In genomic region chr5:118590806-118591205, GRCh38 we compare ENCODE assay signal across 27 cellular contexts.
DNase-seq lines count a peak whose midpoint lies in the region; ATAC-seq, FAIRE-seq and TF ChIP-seq lines count a peak whose summit lies in the region.
"Had no signal": no experiment of that assay in that cellular context is flagged by ENCODE, and none has a peak within 500 bp of the region (broad histone marks: within the 10 kb centered on the region; RNA-seq: fewer than 3 reads in every experiment).

No MANE protein-coding gene starts in this region.

- no peaks in the 10 kb centered on the region for H3K9me3 Mint-ChIP-seq in activated CD8-positive, alpha-beta T cell treated with anti-CD3 and anti-CD28 coated beads, Interleukin-2, amount 10 ng/mL, durations not matched to agents 7 days and 5 days (ENCODE audit: insufficient read depth)

- H3K9me2 ChIP-seq in HCT116 (ENCODE audit: insufficient read depth) (no peaks in the 10 kb centered on the region), Karpas-422 (replicated peaks; ENCODE audit: insufficient read depth, low read length) (no peaks in the 10 kb centered on the region)

- H3K9me3 ChIP-seq in HCT116 (ENCODE audit: control insufficient read depth in 1 of 2, insufficient read depth in 1 of 2, low read depth in 1 of 2, low read length in 2 of 2) (no peaks in the 10 kb centered on the region), Karpas-422 (ENCODE audit: low read length) (no peaks in the 10 kb centered on the region)
- H3K9me3 ChIP-seq: BE2C, BLaER1 had no signal

- no peak overlapping the region for H3K27ac Mint-ChIP-seq in activated CD8-positive, alpha-beta T cell treated with anti-CD3 and anti-CD28 coated beads, Interleukin-2, amount 10 ng/mL, durations not matched to agents 7 days and 5 days
- H3K27ac Mint-ChIP-seq: CD14-positive monocyte; CD4-positive, alpha-beta memory T cell; CD4-positive, CD25-positive, alpha-beta regulatory T cell; CD8-positive, alpha-beta memory T cell had no signal

- FAIRE-seq in H54 (lab: Jason Lieb, UNC): no peak
- FAIRE-seq: A204.1, GM12878, GM12892, GM18507 had no signal

- DNase-seq in HCT116 (ENCODE audit: low read depth, low spot score) (no peak), Karpas-422 (peak; percentile 2), islet precursor cell (peak; percentile 75), H54 (ENCODE audit: insufficient read length, low spot score) (no peak)
- no peak for DNase-seq in activated CD4-positive, alpha-beta T cell treated with anti-CD3 and anti-CD28 coated beads, Interleukin-2, amount 50 U/mL, for 1 hour
- no peak for DNase-seq in activated CD8-positive, alpha-beta T cell treated with anti-CD3 and anti-CD28 coated beads, Interleukin-2, amount 10 ng/mL, durations not matched to agents 7 days and 5 days
- DNase-seq: 8988T; ACHN; BE2C; C1 segment of cervical spinal cord; CD4-positive, alpha-beta memory T cell; CD4-positive, CD25-positive, alpha-beta regulatory T cell; CD8-positive, alpha-beta memory T cell; COR-L47; DMS 273 treated with DMSO at 0.1 percent for 48 hours; DMS153; DMS53; DMS79; DND-41; EL; GDM1 had no signal

- CTCF ChIA-PET in HCT116 (lab: Charles Lee): no interaction called here
- CTCF ChIA-PET in activated CD8-positive, alpha-beta T cell treated with anti-CD3 and anti-CD28 coated beads, Interleukin-2, amount 10 ng/mL, durations not matched to agents 7 days and 5 days (lab: Charles Lee): no interaction called here

- no peak overlapping the region for H3K4me3 Mint-ChIP-seq in activated CD8-positive, alpha-beta T cell treated with anti-CD3 and anti-CD28 coated beads, Interleukin-2, amount 10 ng/mL, durations not matched to agents 7 days and 5 days
- H3K4me3 Mint-ChIP-seq: CD14-positive monocyte; CD4-positive, alpha-beta memory T cell; CD4-positive, CD25-positive, alpha-beta regulatory T cell; CD8-positive, alpha-beta memory T cell had no signal

- H3K4me3 ChIP-seq in HCT116 (replicated peaks in 1 of 2; ENCODE audit: low read depth in 1 of 2, low read length in 2 of 2): no peak overlapping the region
- H3K4me3 ChIP-seq in Karpas-422 (ENCODE audit: low read length): no peak overlapping the region
- H3K4me3 ChIP-seq: BLaER1, GM12878 had no signal

- POLR2A ChIA-PET in HCT116 (lab: Charles Lee): no interaction called here
- POLR2A ChIA-PET in activated CD8-positive, alpha-beta T cell treated with anti-CD3 and anti-CD28 coated beads, Interleukin-2, amount 10 ng/mL, durations not matched to agents 7 days and 5 days (lab: Charles Lee): no interaction called here

- H3K27ac ChIP-seq in HCT116 (ENCODE audit: low read depth, low read length) (no peak overlapping the region), Karpas-422 (ENCODE audit: low read length) (no peak overlapping the region)
- H3K27ac ChIP-seq: BLaER1 had no signal

- no peaks in the 10 kb centered on the region for H4K20me1 ChIP-seq in HCT116 (ENCODE audit: insufficient read depth)
- no peaks in the 10 kb centered on the region for H4K20me1 ChIP-seq in Karpas-422 (ENCODE audit: insufficient read depth, low read depth, low read length)
- H4K20me1 ChIP-seq: BLaER1 had no signal

- no TSS peak for BruUV-seq in HCT116 (replicated peaks; lab: Mats Ljungman, UMichigan)

- H3K27me3 ChIP-seq in HCT116 (ENCODE audit: insufficient read depth, low read length) (no peaks in the 10 kb centered on the region), Karpas-422 (ENCODE audit: low read length) (no peaks in the 10 kb centered on the region)
- H3K27me3 ChIP-seq: BE2C, BLaER1 had no signal

- H3K27me3 Mint-ChIP-seq in activated CD8-positive, alpha-beta T cell treated with anti-CD3 and anti-CD28 coated beads, Interleukin-2, amount 10 ng/mL, durations not matched to agents 7 days and 5 days (ENCODE audit: low read depth): no peaks in the 10 kb centered on the region
- H3K27me3 Mint-ChIP-seq: CD4-positive, alpha-beta memory T cell; CD4-positive, CD25-positive, alpha-beta regulatory T cell; CD8-positive, alpha-beta memory T cell had no signal

- RAD21 ChIA-PET in HCT116 (lab: Charles Lee; ENCODE audit: low non-redundant PET in 1 of 2, low total read pairs in 2 of 2, uncharacterized antibody in 2 of 2, unreplicated experiment in 2 of 2): no interaction called here

- H3K4me2 ChIP-seq in HCT116 (ENCODE audit: low read length) (no peak overlapping the region), Karpas-422 (ENCODE audit: low read depth, low read length, poor library complexity, severe bottlenecking) (no peak overlapping the region)
- H3K4me2 ChIP-seq: BLaER1 had no signal

- H2AFZ ChIP-seq in HCT116 (ENCODE audit: low read depth, low read length, poor library complexity, severe bottlenecking): no peak overlapping the region
- no peak overlapping the region for H2AFZ ChIP-seq in Karpas-422 (ENCODE audit: low read length)

- TF ChIP-seq CTCF in HCT116 (IDR thresholded peaks at IDR 0.05 in 2 of 3, conservative IDR thresholded peaks at IDR 0.05 in 1 of 3; ENCODE audit: borderline replicate concordance in 1 of 3, insufficient read depth in 1 of 3, low read depth in 2 of 3, low read length in 2 of 3): no peak

- H3K36me3 Mint-ChIP-seq in activated CD8-positive, alpha-beta T cell treated with anti-CD3 and anti-CD28 coated beads, Interleukin-2, amount 10 ng/mL, durations not matched to agents 7 days and 5 days (ENCODE audit: low read depth): no peaks in the 10 kb centered on the region
- H3K36me3 Mint-ChIP-seq: CD14-positive monocyte; CD4-positive, alpha-beta memory T cell; CD4-positive, CD25-positive, alpha-beta regulatory T cell; CD8-positive, alpha-beta memory T cell had no signal

- intact Hi-C loops in HCT116 (cut with micrococcal nuclease): no loop called here

- no peaks in the 10 kb centered on the region for H3K4me1 Mint-ChIP-seq in activated CD8-positive, alpha-beta T cell treated with anti-CD3 and anti-CD28 coated beads, Interleukin-2, amount 10 ng/mL, durations not matched to agents 7 days and 5 days (ENCODE audit: low read depth)
- H3K4me1 Mint-ChIP-seq: CD14-positive monocyte; CD4-positive, alpha-beta memory T cell; CD4-positive, CD25-positive, alpha-beta regulatory T cell; CD8-positive, alpha-beta memory T cell had no signal

- H3K79me2 ChIP-seq in HCT116 (ENCODE audit: insufficient read depth, low read length) (no peaks in the 10 kb centered on the region), Karpas-422 (ENCODE audit: low read length) (no peaks in the 10 kb centered on the region)

- no peak overlapping the region for H3K9ac ChIP-seq in HCT116 (ENCODE audit: low read length)
- no peak overlapping the region for H3K9ac ChIP-seq in Karpas-422 (ENCODE audit: low read length)
- H3K9ac ChIP-seq: BLaER1 had no signal

- no peak for TF ChIP-seq RAD21 in HCT116 (IDR thresholded peaks at IDR 0.05; ENCODE audit: low read depth)

- no peak for ATAC-seq in HCT116
- ATAC-seq in activated CD8-positive, alpha-beta T cell treated with anti-CD3 and anti-CD28 coated beads, Interleukin-2, amount 10 ng/mL, durations not matched to agents 7 days and 5 days: no peak
- ATAC-seq: GM12878 had no signal

- H3K36me3 ChIP-seq in HCT116 (ENCODE audit: control insufficient read depth in 1 of 2, insufficient read depth in 2 of 2, low read length in 2 of 2) (no peaks in the 10 kb centered on the region), Karpas-422 (ENCODE audit: insufficient read depth, low read length) (no peaks in the 10 kb centered on the region)
- H3K36me3 ChIP-seq: BE2C, BLaER1 had no signal

- H3K4me1 ChIP-seq in HCT116 (ENCODE audit: control insufficient read depth in 1 of 2, insufficient read depth in 2 of 2, low read length in 2 of 2) (no peaks in the 10 kb centered on the region), Karpas-422 (ENCODE audit: low read length) (no peaks in the 10 kb centered on the region)
- H3K4me1 ChIP-seq: BE2C, BLaER1 had no signal

- no peak for TF ChIP-seq POLR2A in HCT116 (IDR thresholded peaks at IDR 0.05; ENCODE audit: borderline replicate concordance, extremely low read depth, insufficient read depth, insufficient read length)
- no peak for TF ChIP-seq POLR2A in H54 (IDR thresholded peaks at IDR 0.05; ENCODE audit: low read depth, low read length)

TF ChIP-seq in HCT116, 20 proteins besides CTCF, POLR2A, EP300 and RAD21:
- TF ChIP-seq POLR2AphosphoS5 (IDR thresholded peaks at IDR 0.05; ENCODE audit: low read depth, low read length) (no peak), TCF7L2 (IDR thresholded peaks at IDR 0.05; ENCODE audit: borderline replicate concordance, extremely low read depth, insufficient read depth, insufficient read length) (peak; percentile 13)

Comparison
In these comparisons a context has a peak if more than half of its experiments do, and no peak if none do; other contexts are left out.
1. DNase-seq: peak in Karpas-422 (single experiment) and islet precursor cell (single experiment); none in HCT116 (single experiment), activated CD4-positive, alpha-beta T cell treated with anti-CD3 and anti-CD28 coated beads, Interleukin-2, amount 50 U/mL, for 1 hour (single experiment), H54 (single experiment) and activated CD8-positive, alpha-beta T cell treated with anti-CD3 and anti-CD28 coated beads, Interleukin-2, amount 10 ng/mL, durations not matched to agents 7 days and 5 days (single experiment).